In the genomic region with DNA sequence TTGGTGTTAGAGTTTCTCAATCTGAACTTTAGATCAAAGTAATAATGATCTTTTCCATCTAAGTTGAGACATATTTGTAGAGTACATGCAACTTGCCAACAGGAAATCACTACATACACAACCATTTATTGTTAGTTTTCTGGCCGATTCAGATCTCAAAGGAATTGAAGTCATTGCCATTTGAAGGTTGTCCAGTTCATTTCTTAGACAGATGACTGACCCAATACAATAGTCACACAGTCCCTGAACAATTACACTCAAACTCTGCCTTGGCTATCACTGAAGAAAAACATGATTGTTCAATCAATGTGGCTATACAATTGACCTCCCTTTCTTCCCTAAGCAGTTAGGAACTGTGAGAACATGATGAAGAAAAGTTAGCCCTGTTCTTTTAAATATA, we compare ENCODE assay signal across 15 cellular contexts.
A peak's percentile ranks its signal among the peaks of the same experiment; 100 is the strongest.
DNase-seq lines count a peak whose midpoint lies in the region; ATAC-seq lines count a peak whose summit lies in the region.
"Had no signal": no experiment of that assay in that cellular context is flagged by ENCODE, and none has a peak within 500 bp of the region (broad histone marks: within the 10 kb centered on the region; RNA-seq: fewer than 3 reads in every experiment).

No MANE protein-coding gene starts in this region.

- DNase-seq in Ammon's horn (ENCODE audit: low spot score), result peak; percentile 25
- DNase-seq in dermis blood vessel endothelial cell, result peak; percentile 2
- peak; percentile 22 for DNase-seq in inferior parietal cortex (ENCODE audit: extremely low spot score)
- peak; percentile 79 for DNase-seq in pons (ENCODE audit: low spot score)
- no peak for DNase-seq in NCI-H1048 (lab: John Stamatoyannopoulos, UW)
- DNase-seq: ACHN; BE2C; CD4-positive, alpha-beta memory T cell; DMS79; H7 had no signal

- no peak for ATAC-seq in HG03280 (IDR thresholded peaks at IDR 0.05; ENCODE audit: unreplicated experiment)
- ATAC-seq in esophagus mucosa, result no peak
- ATAC-seq in HG02642 (IDR thresholded peaks at IDR 0.05; ENCODE audit: poor library complexity, unreplicated experiment), result no peak
- ATAC-seq: GM12878, HepG2 had no signal
